ENCODE assay signal across 27 cellular contexts in the genomic region with DNA sequence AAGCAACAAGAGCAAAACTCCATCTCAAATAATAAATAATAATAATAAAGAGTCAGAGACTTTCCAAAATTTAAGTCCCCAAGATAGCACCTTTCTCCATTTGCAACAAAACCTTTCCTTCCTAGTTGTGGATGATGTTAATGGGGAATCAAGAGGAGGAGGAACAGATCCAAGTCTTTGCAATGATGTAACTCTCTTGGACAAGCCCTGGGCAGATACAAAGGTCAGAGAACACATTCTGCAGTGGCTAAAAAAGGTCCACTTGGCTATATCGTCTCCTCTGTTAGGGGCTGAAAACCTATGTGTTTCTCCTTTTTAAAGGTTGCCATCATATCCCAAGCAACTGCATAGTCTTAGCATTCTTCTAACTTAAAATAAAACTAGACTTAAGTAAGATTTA.
"Had no signal": no experiment of that assay in that cellular context is flagged by ENCODE, and none has a peak within 500 bp of the region (broad histone marks: within the 10 kb centered on the region; RNA-seq: fewer than 3 reads in every experiment).

No MANE protein-coding gene starts in this region.

- H3K4me1 ChIP-seq: colonic mucosa, esophagus muscularis mucosa, esophagus squamous epithelium, foreskin keratinocyte, gastrocnemius medialis, gastroesophageal sphincter, heart left ventricle had no signal

- ATAC-seq: effector memory CD8-positive, alpha-beta T cell; esophagus mucosa; foreskin keratinocyte; gastrocnemius medialis; gastroesophageal sphincter; heart left ventricle had no signal

- H3K27ac ChIP-seq: colonic mucosa, coronary artery, dorsolateral prefrontal cortex, epithelial cell of prostate, esophagus muscularis mucosa, esophagus squamous epithelium, foreskin keratinocyte, gastrocnemius medialis, gastroesophageal sphincter, heart left ventricle had no signal

- DNase-seq: colonic mucosa; cortex of kidney; dermis blood vessel endothelial cell; dorsolateral prefrontal cortex; effector CD4-positive, alpha-beta T cell; effector CD8-positive, alpha-beta T cell; effector memory CD4-positive, alpha-beta T cell; effector memory CD8-positive, alpha-beta T cell; endodermal cell; erythroblast; esophagus squamous epithelium; foreskin fibroblast; foreskin keratinocyte; foreskin melanocyte; gastrocnemius medialis; glutamatergic neuron; head of caudate nucleus; heart left ventricle had no signal

- H3K36me3 ChIP-seq: colonic mucosa, esophagus muscularis mucosa, esophagus squamous epithelium, gastrocnemius medialis, gastroesophageal sphincter, heart left ventricle had no signal

- H3K4me3 ChIP-seq: colonic mucosa, coronary artery, dorsolateral prefrontal cortex, esophagus muscularis mucosa, esophagus squamous epithelium, gastrocnemius medialis, gastroesophageal sphincter, heart left ventricle had no signal

- FAIRE-seq: colon, endometrium, endothelial cell of umbilical vein, frontal cortex had no signal

- H3K27me3 ChIP-seq: colonic mucosa, esophagus muscularis mucosa, esophagus squamous epithelium, gastrocnemius medialis, gastroesophageal sphincter had no signal

- H3K9me3 ChIP-seq: colonic mucosa, esophagus muscularis mucosa, esophagus squamous epithelium, gastrocnemius medialis, gastroesophageal sphincter, heart left ventricle had no signal
